In the genomic region with DNA sequence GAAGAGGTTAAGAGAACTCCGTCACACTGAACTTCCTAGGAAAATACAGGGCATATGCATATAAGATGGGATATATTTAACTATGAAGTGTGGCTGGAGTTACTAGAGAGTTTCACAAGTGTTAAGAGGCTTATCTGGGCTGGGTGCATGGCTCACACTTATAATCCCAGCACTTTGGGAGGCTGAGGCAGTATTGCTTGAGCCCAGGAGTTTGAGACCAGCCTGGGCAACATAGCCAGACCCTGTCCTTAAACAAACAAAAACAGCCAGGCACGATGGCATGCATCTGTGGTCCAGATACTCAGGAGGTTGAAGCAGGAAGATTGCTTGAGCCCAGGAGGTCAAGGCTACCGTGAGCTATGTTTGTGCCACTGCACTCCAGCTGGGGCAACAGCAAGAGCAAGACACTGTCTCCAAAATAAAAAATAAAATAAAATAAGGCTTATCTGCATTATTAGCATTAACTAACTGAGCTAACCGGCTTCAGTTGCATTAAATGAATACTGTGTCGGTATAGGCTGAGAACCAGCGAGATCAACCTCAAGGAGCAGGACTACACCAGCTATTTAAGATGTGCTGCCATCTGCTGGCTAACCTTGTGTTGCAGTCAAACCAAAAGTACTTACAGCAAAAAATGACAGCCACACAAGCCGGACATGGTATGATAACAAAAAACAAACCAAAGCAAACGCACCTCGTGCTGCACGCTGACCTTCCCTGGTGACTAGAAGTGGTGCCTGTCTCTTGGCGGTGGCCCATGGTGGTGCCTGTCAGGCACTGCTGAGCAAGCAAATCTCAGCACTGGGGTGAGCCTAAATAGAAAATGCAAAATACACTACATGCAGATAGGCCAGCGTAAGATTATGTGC, we compare ENCODE assay signal across 8 cellular contexts. TPM values are rescaled to one million over a fixed set of nuclear protein-coding genes. Genes with fewer than 3 reads are reported as not detected.
DNase-seq lines count a peak whose midpoint lies in the region; ATAC-seq, FAIRE-seq and TF ChIP-seq lines count a peak whose summit lies in the region.

No MANE protein-coding gene starts in this region.

- peak overlapping the region; percentile 49 for H3K27ac Mint-ChIP-seq in activated naive CD8-positive, alpha-beta T cell treated with anti-CD3 and anti-CD28 coated beads, Interleukin-2, amount 10 ng/mL, durations not matched to agents 7 days and 5 days

- peak; percentile 65 for ATAC-seq in GM18498 (IDR thresholded peaks at IDR 0.05; ENCODE audit: unreplicated experiment)
- peak; percentile 89 for ATAC-seq in activated naive CD8-positive, alpha-beta T cell treated with anti-CD3 and anti-CD28 coated beads, Interleukin-2, amount 10 ng/mL, durations not matched to agents 7 days and 5 days (ENCODE audit: low read depth)

- no peak for FAIRE-seq in urothelium cell line (lab: Jason Lieb, UNC)

- H3K27me3 ChIP-seq in cardiac muscle cell = no peaks in the 10 kb centered on the region

- peak; percentile 67 for DNase-seq in NCI-H1092 (lab: John Stamatoyannopoulos, UW)
- peak; percentile 67 for DNase-seq in SKM-1 (lab: John Stamatoyannopoulos, UW; ENCODE audit: unreplicated experiment)
- peak; percentile 68 for DNase-seq in activated naive CD8-positive, alpha-beta T cell treated with anti-CD3 and anti-CD28 coated beads, Interleukin-2, amount 10 ng/mL, durations not matched to agents 7 days and 5 days
- peak; percentile 82 to 88 for DNase-seq in cardiac muscle cell (ENCODE audit: low read depth in 1 of 2, low spot score in 1 of 2)
- DNase-seq in pulmonary artery endothelial cell (ENCODE audit: low read depth, low spot score) = peak; percentile 66
- peak; percentile 71 for DNase-seq in urothelium cell line (ENCODE audit: low spot score)

- peaks cover 9% of the 10 kb centered on the region for H3K4me1 Mint-ChIP-seq in activated naive CD8-positive, alpha-beta T cell treated with anti-CD3 and anti-CD28 coated beads, Interleukin-2, amount 10 ng/mL, durations not matched to agents 7 days and 5 days

- H3K27ac ChIP-seq in 22Rv1 (no peak overlapping the region), cardiac muscle cell (peak overlapping the region; percentile 2)

- peaks cover 5% of the 10 kb centered on the region for H3K36me3 ChIP-seq in cardiac muscle cell

- peak overlapping the region; percentile 53 for H3K4me3 Mint-ChIP-seq in activated naive CD8-positive, alpha-beta T cell treated with anti-CD3 and anti-CD28 coated beads, Interleukin-2, amount 10 ng/mL, durations not matched to agents 7 days and 5 days

- peaks cover 7% of the 10 kb centered on the region for H3K36me3 Mint-ChIP-seq in activated naive CD8-positive, alpha-beta T cell treated with anti-CD3 and anti-CD28 coated beads, Interleukin-2, amount 10 ng/mL, durations not matched to agents 7 days and 5 days

- POLR2A ChIA-PET in activated naive CD8-positive, alpha-beta T cell treated with anti-CD3 and anti-CD28 coated beads, Interleukin-2, amount 10 ng/mL, durations not matched to agents 7 days and 5 days (lab: Charles Lee) = interaction anchor here (0.6 kb wide), 1 partner anchor 15 kb away, joined by 5 read pairs; no protein-coding TSS in a partner anchor

- no peaks in the 10 kb centered on the region for H3K9me3 ChIP-seq in cardiac muscle cell (ENCODE audit: low read depth)

- no peaks in the 10 kb centered on the region for H3K27me3 Mint-ChIP-seq in activated naive CD8-positive, alpha-beta T cell treated with anti-CD3 and anti-CD28 coated beads, Interleukin-2, amount 10 ng/mL, durations not matched to agents 7 days and 5 days

- peaks cover 4% of the 10 kb centered on the region for H3K4me1 ChIP-seq in cardiac muscle cell (ENCODE audit: low read depth)

- H3K9me3 Mint-ChIP-seq in activated naive CD8-positive, alpha-beta T cell treated with anti-CD3 and anti-CD28 coated beads, Interleukin-2, amount 10 ng/mL, durations not matched to agents 7 days and 5 days = no peaks in the 10 kb centered on the region

- TF ChIP-seq CTCF in 22Rv1 (IDR thresholded peaks at IDR 0.05) (peak; percentile 98), cardiac muscle cell (IDR thresholded peaks at IDR 0.05; ENCODE audit: low read depth, low read length) (peak; percentile 86)

- no peak overlapping the region for H3K4me3 ChIP-seq in cardiac muscle cell

RNA-seq across cellular contexts. Expression of gene RBBP5, which starts 19.7 kb away (rescaled TPM):
- 10 to 100 TPM; 22.3 to 25.5 TPM for total RNA-seq in activated naive CD8-positive, alpha-beta T cell treated with anti-CD3 and anti-CD28 coated beads, Interleukin-2, amount 10 ng/mL, durations not matched to agents 7 days and 5 days
- 8.1 and 12.4 TPM in 2 replicates for total RNA-seq in cardiac muscle cell
- polyA plus RNA-seq in cardiac muscle cell = 9.2 and 15.0 TPM in 2 replicates
- 17.7 and 28.9 TPM in 2 replicates for total RNA-seq in pulmonary artery endothelial cell

RNA-seq across cellular contexts. Expression of gene TMEM81, which starts 57.2 kb away (rescaled TPM):
- total RNA-seq in activated naive CD8-positive, alpha-beta T cell treated with anti-CD3 and anti-CD28 coated beads, Interleukin-2, amount 10 ng/mL, durations not matched to agents 7 days and 5 days = 1 to 10 TPM; 3.9 to 4.0 TPM
- total RNA-seq in cardiac muscle cell = 2.1 and 2.2 TPM in 2 replicates
- 1.1 and 2.1 TPM in 2 replicates for polyA plus RNA-seq in cardiac muscle cell
- 1.2 and 3.0 TPM in 2 replicates for total RNA-seq in pulmonary artery endothelial cell
